Comparison of ENCODE assay signal across 16 cellular contexts in genomic region chr14:96894966-96895365, GRCh38.
"Had no signal": no experiment of that assay in that cellular context is flagged by ENCODE, and none has a peak within 500 bp of the region (broad histone marks: within the 10 kb centered on the region; RNA-seq: fewer than 3 reads in every experiment).

No MANE protein-coding gene starts in this region.

- H3K27ac ChIP-seq: psoas muscle, right lobe of liver, SK-N-MC, stomach, testis, upper lobe of left lung, VCaP had no signal

- H3K9me3 ChIP-seq: psoas muscle, right lobe of liver, stomach, testis, upper lobe of left lung had no signal

- H3K4me3 ChIP-seq: psoas muscle, right lobe of liver, SK-N-MC, stomach, testis, upper lobe of left lung had no signal

- ATAC-seq: left ventricle myocardium superior, psoas muscle, right lobe of liver, T-cell had no signal

- H3K9me3 Mint-ChIP-seq: activated CD4-positive, alpha-beta memory T cell treated with anti-CD3 and anti-CD28 coated beads for 36 hours; activated naive CD4-positive, alpha-beta T cell treated with anti-CD3 and anti-CD28 coated beads, Interleukin-2, amount 50 U/mL, for 24 hours; memory B cell; T-cell had no signal

- H3K4me3 Mint-ChIP-seq: activated CD4-positive, alpha-beta memory T cell treated with anti-CD3 and anti-CD28 coated beads for 36 hours; activated CD4-positive, alpha-beta T cell treated with anti-CD3 and anti-CD28 coated beads for 36 hours; activated naive CD4-positive, alpha-beta T cell treated with anti-CD3 and anti-CD28 coated beads, Interleukin-2, amount 50 U/mL, for 24 hours; memory B cell; T-cell had no signal

- DNase-seq: activated CD4-positive, alpha-beta memory T cell treated with anti-CD3 and anti-CD28 coated beads for 36 hours; activated effector memory CD4-positive, alpha-beta T cell treated with anti-CD3 and anti-CD28 coated beads, Interleukin-2, amount 50 U/mL, for 16 hours; activated T-cell treated with anti-CD3 and anti-CD28 coated beads, Interleukin-2, amount 50 U/mL, for 48 hours; hippocampal formation; left ventricle myocardium superior; psoas muscle; right lobe of liver; stomach; T-cell; testis; upper lobe of left lung had no signal

- H3K27ac Mint-ChIP-seq: activated CD4-positive, alpha-beta memory T cell treated with anti-CD3 and anti-CD28 coated beads for 36 hours; activated CD4-positive, alpha-beta T cell treated with anti-CD3 and anti-CD28 coated beads for 36 hours; activated naive CD4-positive, alpha-beta T cell treated with anti-CD3 and anti-CD28 coated beads, Interleukin-2, amount 50 U/mL, for 24 hours; memory B cell; T-cell had no signal

- H3K27me3 ChIP-seq: right lobe of liver, stomach, testis, upper lobe of left lung had no signal

- H3K27me3 Mint-ChIP-seq: activated CD4-positive, alpha-beta memory T cell treated with anti-CD3 and anti-CD28 coated beads for 36 hours; activated CD4-positive, alpha-beta T cell treated with anti-CD3 and anti-CD28 coated beads for 36 hours; activated naive CD4-positive, alpha-beta T cell treated with anti-CD3 and anti-CD28 coated beads, Interleukin-2, amount 50 U/mL, for 24 hours; memory B cell; T-cell had no signal

- H3K4me1 ChIP-seq: psoas muscle, right lobe of liver, stomach, testis, upper lobe of left lung had no signal

- H3K36me3 ChIP-seq: right lobe of liver, stomach, upper lobe of left lung had no signal
